In the genomic region with DNA sequence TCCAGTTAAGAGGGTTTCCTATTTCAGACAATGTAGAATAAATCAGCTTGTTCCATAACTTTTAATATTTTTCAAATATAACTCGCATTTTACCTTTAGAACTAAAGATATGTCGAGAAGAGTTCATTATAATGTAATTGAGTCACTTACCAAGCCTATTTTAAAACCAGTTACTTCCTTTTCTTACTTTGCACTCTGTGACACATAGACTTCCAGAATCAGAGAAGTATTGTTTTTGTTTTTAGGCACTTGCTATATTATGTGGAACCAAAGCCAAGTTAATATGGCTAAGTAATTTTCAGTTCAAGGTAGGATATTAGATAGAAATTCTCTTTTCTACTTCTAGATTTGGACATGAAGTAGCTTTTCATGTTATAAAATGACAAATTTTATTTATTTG, we compare ENCODE assay signal across 1 cellular context.
TF ChIP-seq lines count a peak whose summit lies in the region.

No MANE protein-coding gene starts in this region.

TF ChIP-seq in WTC11, 78 proteins besides CTCF, POLR2A, EP300 and RAD21 (continued from another document):
- TF ChIP-seq, protein P1, sequence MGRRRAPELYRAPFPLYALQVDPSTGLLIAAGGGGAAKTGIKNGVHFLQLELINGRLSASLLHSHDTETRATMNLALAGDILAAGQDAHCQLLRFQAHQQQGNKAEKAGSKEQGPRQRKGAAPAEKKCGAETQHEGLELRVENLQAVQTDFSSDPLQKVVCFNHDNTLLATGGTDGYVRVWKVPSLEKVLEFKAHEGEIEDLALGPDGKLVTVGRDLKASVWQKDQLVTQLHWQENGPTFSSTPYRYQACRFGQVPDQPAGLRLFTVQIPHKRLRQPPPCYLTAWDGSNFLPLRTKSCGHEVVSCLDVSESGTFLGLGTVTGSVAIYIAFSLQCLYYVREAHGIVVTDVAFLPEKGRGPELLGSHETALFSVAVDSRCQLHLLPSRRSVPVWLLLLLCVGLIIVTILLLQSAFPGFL (CRISPR knock-in tag; IDR thresholded peaks at IDR 0.05; ENCODE audit: borderline replicate concordance), result no peak
- TF ChIP-seq, protein P2, sequence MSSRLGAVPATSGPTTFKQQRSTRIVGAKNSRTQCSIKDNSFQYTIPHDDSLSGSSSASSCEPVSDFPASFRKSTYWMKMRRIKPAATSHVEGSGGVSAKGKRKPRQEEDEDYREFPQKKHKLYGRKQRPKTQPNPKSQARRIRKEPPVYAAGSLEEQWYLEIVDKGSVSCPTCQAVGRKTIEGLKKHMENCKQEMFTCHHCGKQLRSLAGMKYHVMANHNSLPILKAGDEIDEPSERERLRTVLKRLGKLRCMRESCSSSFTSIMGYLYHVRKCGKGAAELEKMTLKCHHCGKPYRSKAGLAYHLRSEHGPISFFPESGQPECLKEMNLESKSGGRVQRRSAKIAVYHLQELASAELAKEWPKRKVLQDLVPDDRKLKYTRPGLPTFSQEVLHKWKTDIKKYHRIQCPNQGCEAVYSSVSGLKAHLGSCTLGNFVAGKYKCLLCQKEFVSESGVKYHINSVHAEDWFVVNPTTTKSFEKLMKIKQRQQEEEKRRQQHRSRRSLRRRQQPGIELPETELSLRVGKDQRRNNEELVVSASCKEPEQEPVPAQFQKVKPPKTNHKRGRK (CRISPR knock-in tag; IDR thresholded peaks at IDR 0.05; ENCODE audit: borderline replicate concordance), result no peak
